Comparison of ENCODE assay signal across 27 cellular contexts in genomic region chr19:6269101-6269886, GRCh38. TPM values are rescaled to one million over a fixed set of nuclear protein-coding genes. Genes with fewer than 3 reads are reported as not detected.
DNase-seq lines count a peak whose midpoint lies in the region; ATAC-seq, FAIRE-seq and TF ChIP-seq lines count a peak whose summit lies in the region.
"Had no signal": no experiment of that assay in that cellular context is flagged by ENCODE, and none has a peak within 500 bp of the region (broad histone marks: within the 10 kb centered on the region; RNA-seq: fewer than 3 reads in every experiment).

No MANE protein-coding gene starts in this region.

- H3K4me3 ChIP-seq in esophagus squamous epithelium: no peak overlapping the region
- H3K4me3 ChIP-seq in neuronal stem cell (ENCODE audit: low read length in 2 of 2): no peak overlapping the region
- H3K4me3 ChIP-seq: BLaER1, gastroesophageal sphincter, hepatocyte, ovary, right atrium auricular region had no signal

- H3K4ac ChIP-seq in neuronal stem cell (ENCODE audit: low read length): no peak overlapping the region

- H3K23ac ChIP-seq in neuronal stem cell (ENCODE audit: low read depth, low read length, poor library complexity): peak overlapping the region; percentile 69

- TF ChIP-seq CTCF in D721Med (IDR thresholded peaks at IDR 0.05; ENCODE audit: insufficient read depth, missing control alignments) (peak; percentile 4), esophagus squamous epithelium (IDR thresholded peaks at IDR 0.05) (no peak), GM13976 (IDR thresholded peaks at IDR 0.05; ENCODE audit: borderline replicate concordance, control extremely low read depth, extremely low read depth, insufficient read depth, missing control alignments) (no peak)

- H2AK5ac ChIP-seq in neuronal stem cell (ENCODE audit: low read depth, low read length): no peak overlapping the region

- H3K9me3 ChIP-seq in esophagus squamous epithelium: no peaks in the 10 kb centered on the region
- no peaks in the 10 kb centered on the region for H3K9me3 ChIP-seq in neuronal stem cell (replicated peaks in 1 of 2; ENCODE audit: control insufficient read depth in 2 of 2, insufficient read depth in 1 of 2, low read depth in 1 of 2, low read length in 2 of 2)
- H3K9me3 ChIP-seq: BLaER1, Caco-2, gastroesophageal sphincter, ovary, right atrium auricular region had no signal

- no peak overlapping the region for H2BK5ac ChIP-seq in neuronal stem cell (ENCODE audit: low read length)

- no peaks in the 10 kb centered on the region for H3K27me3 ChIP-seq in esophagus squamous epithelium
- H3K27me3 ChIP-seq in neuronal stem cell (ENCODE audit: control insufficient read depth in 3 of 3, insufficient read depth in 3 of 3, low read depth in 1 of 3, low read length in 3 of 3): no peaks in the 10 kb centered on the region
- H3K27me3 ChIP-seq: BLaER1, gastroesophageal sphincter, hepatocyte, ovary, right atrium auricular region had no signal

- no peak overlapping the region for H3K18ac ChIP-seq in neuronal stem cell (ENCODE audit: low read length)

- no peak overlapping the region for H4K91ac ChIP-seq in neuronal stem cell (ENCODE audit: low read depth, low read length, poor library complexity)

- no peak overlapping the region for H3K9ac ChIP-seq in neuronal stem cell (ENCODE audit: low read depth, low read length, poor library complexity)
- H3K9ac ChIP-seq: BLaER1, KMS-11 had no signal

- WGBS in esophagus squamous epithelium, 2 donors: 62 to 80% methylated on average over 16 to 26 of the region's 33 CpGs
- WGBS in neuronal stem cell (ENCODE audit: extremely low coverage in 2 of 2, insufficient read length in 2 of 2, insufficient replicate concordance in 1 of 2), 2 donors: no CpG with 5 or more reads among the region's 33 CpGs

- no peak for ATAC-seq in HG03175 (IDR thresholded peaks at IDR 0.05; ENCODE audit: unreplicated experiment)
- ATAC-seq: gastroesophageal sphincter, left cardiac atrium, natural killer cell, PC-3 had no signal

- H2AFZ ChIP-seq in neuronal stem cell (ENCODE audit: low read length): no peak overlapping the region
- H2AFZ ChIP-seq: hepatocyte had no signal

- no peak overlapping the region for H2BK15ac ChIP-seq in neuronal stem cell (ENCODE audit: low read length)

- intact Hi-C loops in esophagus squamous epithelium (cut with DNase I): no loop called here

- H3K36me3 ChIP-seq in esophagus squamous epithelium (peaks cover 3 to 55% (median 16%) of the 10 kb centered on the region in 3 donors), neuronal stem cell (replicated peaks in 1 of 2; ENCODE audit: control insufficient read depth in 2 of 2, insufficient read depth in 2 of 2, low read length in 2 of 2) (peaks cover 24 to 63% of the 10 kb centered on the region in 2 donors)
- H3K36me3 ChIP-seq: ovary had no signal

- in situ Hi-C loops in GM13976 (cut with MboI; ENCODE audit: low sequenced_read_pairs, unreplicated experiment): no loop called here

- DNase-seq in D721Med (ENCODE audit: insufficient read length, low spot score): peak; percentile 91
- peak; percentile 56 for DNase-seq in NCI-H82 treated with DMSO at 0.1 percent for 48 hours (lab: John Stamatoyannopoulos, UW; ENCODE audit: unreplicated experiment)
- no peak for DNase-seq in esophagus squamous epithelium (lab: John Stamatoyannopoulos, UW)
- DNase-seq in neuronal stem cell (ENCODE audit: low spot score): no peak
- no peak for DNase-seq in GM13976 (ENCODE audit: low spot score)
- DNase-seq in NCI-H187 (lab: John Stamatoyannopoulos, UW): no peak
- DNase-seq in NCI-H1417 treated with DMSO at 0.1 percent for 48 hours (lab: John Stamatoyannopoulos, UW): no peak
- DNase-seq: activated CD4-positive, alpha-beta T cell treated with anti-CD3 and anti-CD28 coated beads, Interleukin-2, amount 50 U/mL, for 4 hours; activated CD8-positive, alpha-beta memory T cell treated with anti-CD3 and anti-CD28 coated beads, Interleukin-2, amount 50 U/mL, for 4 hours; activated naive CD8-positive, alpha-beta T cell treated with anti-CD3 and anti-CD28 coated beads, Interleukin-2, amount 10 ng/mL, durations not matched to agents 7 days and 5 days; Caco-2; dermis blood vessel endothelial cell; DND-41; left cardiac atrium; natural killer cell; NCI-H2171 treated with DMSO at 0.1 percent for 48 hours; NCI-H510A treated with DMSO at 0.1 percent for 48 hours; Right ventricle myocardium superior; stimulated activated CD4-positive, alpha-beta T cell treated with anti-CD3 and anti-CD28 coated beads, Interleukin-2, amount 100 ng/mL, for 24 hours had no signal

- no peak overlapping the region for H2BK12ac ChIP-seq in neuronal stem cell (ENCODE audit: low read length)

- peaks cover 50 to 70% (median 54%) of the 10 kb centered on the region in 3 donors for H3K4me1 ChIP-seq in esophagus squamous epithelium
- peaks cover 21 to 24% of the 10 kb centered on the region in 2 donors for H3K4me1 ChIP-seq in neuronal stem cell (ENCODE audit: control insufficient read depth in 2 of 2, insufficient read depth in 1 of 2, low read depth in 1 of 2, low read length in 2 of 2)
- H3K4me1 ChIP-seq: Caco-2 had no signal

- no peak overlapping the region for H3K4me2 ChIP-seq in neuronal stem cell (ENCODE audit: insufficient read depth, low read length, poor library complexity, severe bottlenecking)
- H3K4me2 ChIP-seq: BLaER1, hepatocyte, KMS-11 had no signal

- no peak overlapping the region for H4K8ac ChIP-seq in neuronal stem cell (ENCODE audit: low read depth, low read length)

- peak overlapping the region in 3 of 4 donors; percentile 11 to 48 (median 17) for H3K27ac ChIP-seq in esophagus squamous epithelium
- no peak overlapping the region for H3K27ac ChIP-seq in neuronal stem cell (replicated peaks; ENCODE audit: low read length)
- H3K27ac ChIP-seq: BLaER1, KMS-11 had no signal

- no peak overlapping the region for H3K14ac ChIP-seq in neuronal stem cell (ENCODE audit: low read length)

- no peak overlapping the region for H2BK120ac ChIP-seq in neuronal stem cell (ENCODE audit: low read depth, low read length)

- peak; percentile 81 for FAIRE-seq in D721Med (lab: Jason Lieb, UNC)

- peaks cover 22% of the 10 kb centered on the region for H3K79me1 ChIP-seq in neuronal stem cell (ENCODE audit: low read depth, low read length)

- no peak for TF ChIP-seq POLR2A in esophagus squamous epithelium (IDR thresholded peaks at IDR 0.05)

RNA-seq across cellular contexts. Expression of gene MLLT1, which starts 10.5 kb away (rescaled TPM):
- 10 to 100 TPM; 10.3 to 20.1 (median 12.7) TPM for total RNA-seq in esophagus squamous epithelium
- polyA plus RNA-seq in neuronal stem cell (2013, experiment 1 of 2): 43.3 TPM
- 43.5 TPM for polyA plus RNA-seq in neuronal stem cell (2013, experiment 2 of 2)

Comparison
In these comparisons a context has a peak if more than half of its experiments do, and no peak if none do; other contexts are left out.
1. DNase-seq: peak in D721Med (single experiment) and NCI-H82 treated with DMSO at 0.1 percent for 48 hours (single experiment); none in esophagus squamous epithelium (single experiment), neuronal stem cell (single experiment), GM13976 (single experiment), NCI-H187 (0 of 2) and NCI-H1417 treated with DMSO at 0.1 percent for 48 hours (single experiment).